ENCODE assay signal across 24 cellular contexts in the genomic region with DNA sequence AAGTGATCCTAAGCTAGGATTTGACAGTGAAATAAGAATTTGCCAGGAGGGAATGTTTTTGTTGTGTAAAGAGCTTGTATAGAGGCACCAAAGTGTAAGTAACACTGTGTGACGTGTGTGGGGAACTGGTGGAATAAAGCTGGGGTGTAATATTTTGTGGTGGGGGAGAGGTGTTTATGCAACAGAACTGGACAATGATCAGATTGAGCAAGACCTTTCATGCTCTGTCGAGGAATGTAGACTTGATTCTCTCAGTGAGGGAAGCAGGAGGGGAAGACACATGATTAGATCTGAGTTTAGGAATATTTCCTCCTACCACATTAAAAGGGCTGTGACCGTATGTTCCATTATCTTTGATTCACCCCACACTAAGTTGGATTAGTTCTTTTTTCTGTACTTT. TPM values are rescaled to one million over a fixed set of nuclear protein-coding genes. Genes with fewer than 3 reads are reported as not detected.
A peak's percentile ranks its signal among the peaks of the same experiment; 100 is the strongest.
DNase-seq lines count a peak whose midpoint lies in the region; ATAC-seq and TF ChIP-seq lines count a peak whose summit lies in the region.
"Had no signal": no experiment of that assay in that cellular context is flagged by ENCODE, and none has a peak within 500 bp of the region (broad histone marks: within the 10 kb centered on the region; RNA-seq: fewer than 3 reads in every experiment).

No MANE protein-coding gene starts in this region.

- no peak for TF ChIP-seq CTCF in fibroblast of mammary gland (conservative IDR thresholded peaks at IDR 0.05; ENCODE audit: control insufficient read depth, insufficient read depth, low read depth, low read length)

- no peak overlapping the region for H3K4me3 ChIP-seq in fibroblast of mammary gland (ENCODE audit: control insufficient read depth, low read depth, low read length)
- H3K4me3 ChIP-seq: K562, SJSA1, transverse colon had no signal

- DNase-seq in AG20443 (ENCODE audit: low spot score) (peak; percentile 44), NOMO-1 (lab: John Stamatoyannopoulos, UW; ENCODE audit: unreplicated experiment in 2 of 2) (peak; percentile 14 to 68), fibroblast of mammary gland (ENCODE audit: low read depth) (peak; percentile 61), renal cortical epithelial cell (ENCODE audit: low read depth) (peak; percentile 78), NCI-H82 (lab: John Stamatoyannopoulos, UW) (no peak), mesenteric fat pad (ENCODE audit: low spot score) (no peak), NCI-H2196 (lab: John Stamatoyannopoulos, UW; ENCODE audit: unreplicated experiment) (no peak)
- DNase-seq: activated CD4-positive, alpha-beta memory T cell treated with anti-CD3 and anti-CD28 coated beads, Interleukin-2, amount 10 ng/mL, durations not matched to agents 7 days and 5 days; activated T-cell treated with anti-CD3 and anti-CD28 coated beads, Interleukin-2, amount 50 U/mL, for 24 hours; brain microvascular endothelial cell; hippocampal formation; kidney; midbrain; NCI-H1092; NCI-H2081 treated with DMSO at 0.1 percent for 48 hours; NCI-H526; PC-3; stimulated activated naive B cell treated with anti-CD40 and anti-IgM and Interleukin-4, amounts not matched to agents 10 μg/mL and 1 μg/mL and 100 μg/mL, for 72 hours; T-helper 2 cell; transverse colon had no signal

- ATAC-seq in HG03025 (IDR thresholded peaks at IDR 0.05; ENCODE audit: low FRiP score, unreplicated experiment) = no peak
- ATAC-seq: HCT116; K562; PC-3; stimulated activated naive B cell treated with anti-CD40 and anti-IgM and Interleukin-4, amounts not matched to agents 10 μg/mL and 1 μg/mL and 100 μg/mL, for 72 hours had no signal

RNA-seq across cellular contexts. Expression of a gene that starts 43.6 kb away (rescaled TPM):
- total RNA-seq in renal cortical epithelial cell = 155 and 330 TPM in 2 replicates
- 446 TPM for total RNA-seq in mesenteric fat pad
- total RNA-seq: activated CD4-positive, alpha-beta memory T cell treated with anti-CD3 and anti-CD28 coated beads, Interleukin-2, amount 10 ng/mL, durations not matched to agents 7 days and 5 days had no signal

Comparison
In these comparisons a context has a peak if more than half of its experiments do, and no peak if none do; other contexts are left out.
1. DNase-seq: peak in AG20443 (single experiment), NOMO-1 (2 of 2), fibroblast of mammary gland (single experiment) and renal cortical epithelial cell (single experiment); none in NCI-H82 (single experiment), mesenteric fat pad (single experiment) and NCI-H2196 (single experiment).